17 cellular contexts compared by ENCODE assay signal in genomic region chr1:93979040-93979717, GRCh38.
DNase-seq lines count a peak whose midpoint lies in the region; ATAC-seq, FAIRE-seq and TF ChIP-seq lines count a peak whose summit lies in the region.
"Had no signal": no experiment of that assay in that cellular context is flagged by ENCODE, and none has a peak within 500 bp of the region (broad histone marks: within the 10 kb centered on the region; RNA-seq: fewer than 3 reads in every experiment).

No MANE protein-coding gene starts in this region.

- DNase-seq in heart left ventricle, result no peak
- DNase-seq in Right ventricle myocardium inferior (ENCODE audit: missing footprints), result no peak
- DNase-seq in transverse colon, result no peak
- no peak for DNase-seq in GM19239 (ENCODE audit: insufficient read length, low spot score)
- no peak for DNase-seq in dermis blood vessel endothelial cell
- DNase-seq: activated B cell treated with CpG ODN at 0.5 μM for 24 hours; CD4-positive, CD25-positive, alpha-beta regulatory T cell; NCI-H1436; NCI-H2227 treated with DMSO at 0.1 percent for 48 hours; stimulated activated CD4-positive, alpha-beta T cell treated with anti-CD3 and anti-CD28 coated beads, Interleukin-12 subunit alpha, Interleukin-12 subunit beta, amount 100 ng/mL, for 4 hours; T-helper 1 cell had no signal

- WGBS in heart left ventricle, 4 donors, result 64 to 79% (median 72%) methylated on average over 7 of the region's 7 CpGs
- 82 to 88% methylated on average over 2 to 7 of the region's 7 CpGs for WGBS in transverse colon (ENCODE audit: low coverage in 1 of 2), 2 donors

- H3K4me3 ChIP-seq in heart left ventricle, result no peak overlapping the region
- no peak overlapping the region for H3K4me3 ChIP-seq in mucosa of rectum (ENCODE audit: low read length in 2 of 2)
- H3K4me3 ChIP-seq in transverse colon, result no peak overlapping the region
- H3K4me3 ChIP-seq: A549, coronary artery had no signal

- intact Hi-C loops in heart left ventricle (cut with DNase I), result no loop called here
- intact Hi-C loops in Right ventricle myocardium inferior (cut with DNase I), result no loop called here
- intact Hi-C loops in transverse colon (cut with DNase I; ENCODE audit: low total_unique reads), result no loop called here

- H3K4me1 ChIP-seq in heart left ventricle (peaks cover 0 to 23% (median 8%) of the 10 kb centered on the region in 12 donors), mucosa of rectum (ENCODE audit: control insufficient read depth in 2 of 2, insufficient read depth in 2 of 2, low read length in 2 of 2) (peaks cover 2 to 7% of the 10 kb centered on the region in 2 donors), transverse colon (peaks cover 3 to 17% (median 5%) of the 10 kb centered on the region in 4 donors)

- in situ Hi-C loops in transverse colon (cut with MboI; ENCODE audit: low pct_ligation_motif_present in 1 of 4, low pct_unique_long_range_greater_than_20kb in 1 of 4, low sequenced_read_pairs in 3 of 4), result no loop called here

- TF ChIP-seq EP300 in transverse colon (IDR thresholded peaks at IDR 0.05; ENCODE audit: low read depth), result no peak

- H3K27me3 ChIP-seq in heart left ventricle (no peaks in the 10 kb centered on the region), mucosa of rectum (ENCODE audit: control insufficient read depth in 2 of 2, insufficient read depth in 2 of 2, low read length in 2 of 2) (no peaks in the 10 kb centered on the region), transverse colon (no peaks in the 10 kb centered on the region)

- ATAC-seq in heart left ventricle (peak in 1 of 4 donors; percentile 9), Right ventricle myocardium inferior (no peak), HG03378 (IDR thresholded peaks at IDR 0.05; ENCODE audit: unreplicated experiment) (no peak)
- ATAC-seq: stimulated activated memory B cell treated with anti-CD40 and anti-IgM and Interleukin-4, amounts not matched to agents 10 μg/mL and 1 μg/mL and 100 μg/mL, for 72 hours had no signal

- H3K36me3 ChIP-seq in heart left ventricle, result no peaks in the 10 kb centered on the region
- H3K36me3 ChIP-seq in mucosa of rectum (ENCODE audit: control insufficient read depth in 2 of 2, insufficient read depth in 2 of 2, low read length in 2 of 2), result no peaks in the 10 kb centered on the region
- no peaks in the 10 kb centered on the region for H3K36me3 ChIP-seq in transverse colon

- TF ChIP-seq POLR2A in heart left ventricle (IDR thresholded peaks at IDR 0.05) (no peak), transverse colon (IDR thresholded peaks at IDR 0.05) (no peak)

- H3K27ac ChIP-seq in heart left ventricle (peak overlapping the region in 8 of 12 donors; percentile 15 to 56 (median 44)), mucosa of rectum (ENCODE audit: low read depth in 2 of 2, low read length in 2 of 2) (peak overlapping the region; percentile 31 to 49), transverse colon (peak overlapping the region; percentile 32 to 63 (median 52))

- H3K9me3 ChIP-seq in heart left ventricle, result no peaks in the 10 kb centered on the region
- H3K9me3 ChIP-seq in mucosa of rectum (ENCODE audit: control insufficient read depth in 2 of 2, low read length in 2 of 2), result no peaks in the 10 kb centered on the region
- no peaks in the 10 kb centered on the region for H3K9me3 ChIP-seq in transverse colon
- H3K9me3 ChIP-seq: A549 had no signal

- TF ChIP-seq CTCF in heart left ventricle (IDR thresholded peaks at IDR 0.05), result no peak
- TF ChIP-seq CTCF in transverse colon (IDR thresholded peaks at IDR 0.05), result no peak

- FAIRE-seq in endometrium (lab: Jason Lieb, UNC) (peak; percentile 57), GM19239 (lab: Jason Lieb, UNC) (no peak)
- FAIRE-seq: A549 had no signal

- no peak overlapping the region for H3K9ac ChIP-seq in mucosa of rectum (ENCODE audit: low read depth in 1 of 2, low read length in 2 of 2)
